ENCODE assay signal across 1 cellular context in genomic region chr19:17266975-17267788, GRCh38.
TF ChIP-seq lines count a peak whose summit lies in the region.

TSS of gene BABAM1 (plus strand) at chr19:17267443. CDS start at chr19:17268807, 1,364 bp downstream.

TF ChIP-seq in GM23338, 12 proteins besides CTCF, POLR2A, EP300 and RAD21 (continued from another document):
- TF ChIP-seq, protein P1, sequence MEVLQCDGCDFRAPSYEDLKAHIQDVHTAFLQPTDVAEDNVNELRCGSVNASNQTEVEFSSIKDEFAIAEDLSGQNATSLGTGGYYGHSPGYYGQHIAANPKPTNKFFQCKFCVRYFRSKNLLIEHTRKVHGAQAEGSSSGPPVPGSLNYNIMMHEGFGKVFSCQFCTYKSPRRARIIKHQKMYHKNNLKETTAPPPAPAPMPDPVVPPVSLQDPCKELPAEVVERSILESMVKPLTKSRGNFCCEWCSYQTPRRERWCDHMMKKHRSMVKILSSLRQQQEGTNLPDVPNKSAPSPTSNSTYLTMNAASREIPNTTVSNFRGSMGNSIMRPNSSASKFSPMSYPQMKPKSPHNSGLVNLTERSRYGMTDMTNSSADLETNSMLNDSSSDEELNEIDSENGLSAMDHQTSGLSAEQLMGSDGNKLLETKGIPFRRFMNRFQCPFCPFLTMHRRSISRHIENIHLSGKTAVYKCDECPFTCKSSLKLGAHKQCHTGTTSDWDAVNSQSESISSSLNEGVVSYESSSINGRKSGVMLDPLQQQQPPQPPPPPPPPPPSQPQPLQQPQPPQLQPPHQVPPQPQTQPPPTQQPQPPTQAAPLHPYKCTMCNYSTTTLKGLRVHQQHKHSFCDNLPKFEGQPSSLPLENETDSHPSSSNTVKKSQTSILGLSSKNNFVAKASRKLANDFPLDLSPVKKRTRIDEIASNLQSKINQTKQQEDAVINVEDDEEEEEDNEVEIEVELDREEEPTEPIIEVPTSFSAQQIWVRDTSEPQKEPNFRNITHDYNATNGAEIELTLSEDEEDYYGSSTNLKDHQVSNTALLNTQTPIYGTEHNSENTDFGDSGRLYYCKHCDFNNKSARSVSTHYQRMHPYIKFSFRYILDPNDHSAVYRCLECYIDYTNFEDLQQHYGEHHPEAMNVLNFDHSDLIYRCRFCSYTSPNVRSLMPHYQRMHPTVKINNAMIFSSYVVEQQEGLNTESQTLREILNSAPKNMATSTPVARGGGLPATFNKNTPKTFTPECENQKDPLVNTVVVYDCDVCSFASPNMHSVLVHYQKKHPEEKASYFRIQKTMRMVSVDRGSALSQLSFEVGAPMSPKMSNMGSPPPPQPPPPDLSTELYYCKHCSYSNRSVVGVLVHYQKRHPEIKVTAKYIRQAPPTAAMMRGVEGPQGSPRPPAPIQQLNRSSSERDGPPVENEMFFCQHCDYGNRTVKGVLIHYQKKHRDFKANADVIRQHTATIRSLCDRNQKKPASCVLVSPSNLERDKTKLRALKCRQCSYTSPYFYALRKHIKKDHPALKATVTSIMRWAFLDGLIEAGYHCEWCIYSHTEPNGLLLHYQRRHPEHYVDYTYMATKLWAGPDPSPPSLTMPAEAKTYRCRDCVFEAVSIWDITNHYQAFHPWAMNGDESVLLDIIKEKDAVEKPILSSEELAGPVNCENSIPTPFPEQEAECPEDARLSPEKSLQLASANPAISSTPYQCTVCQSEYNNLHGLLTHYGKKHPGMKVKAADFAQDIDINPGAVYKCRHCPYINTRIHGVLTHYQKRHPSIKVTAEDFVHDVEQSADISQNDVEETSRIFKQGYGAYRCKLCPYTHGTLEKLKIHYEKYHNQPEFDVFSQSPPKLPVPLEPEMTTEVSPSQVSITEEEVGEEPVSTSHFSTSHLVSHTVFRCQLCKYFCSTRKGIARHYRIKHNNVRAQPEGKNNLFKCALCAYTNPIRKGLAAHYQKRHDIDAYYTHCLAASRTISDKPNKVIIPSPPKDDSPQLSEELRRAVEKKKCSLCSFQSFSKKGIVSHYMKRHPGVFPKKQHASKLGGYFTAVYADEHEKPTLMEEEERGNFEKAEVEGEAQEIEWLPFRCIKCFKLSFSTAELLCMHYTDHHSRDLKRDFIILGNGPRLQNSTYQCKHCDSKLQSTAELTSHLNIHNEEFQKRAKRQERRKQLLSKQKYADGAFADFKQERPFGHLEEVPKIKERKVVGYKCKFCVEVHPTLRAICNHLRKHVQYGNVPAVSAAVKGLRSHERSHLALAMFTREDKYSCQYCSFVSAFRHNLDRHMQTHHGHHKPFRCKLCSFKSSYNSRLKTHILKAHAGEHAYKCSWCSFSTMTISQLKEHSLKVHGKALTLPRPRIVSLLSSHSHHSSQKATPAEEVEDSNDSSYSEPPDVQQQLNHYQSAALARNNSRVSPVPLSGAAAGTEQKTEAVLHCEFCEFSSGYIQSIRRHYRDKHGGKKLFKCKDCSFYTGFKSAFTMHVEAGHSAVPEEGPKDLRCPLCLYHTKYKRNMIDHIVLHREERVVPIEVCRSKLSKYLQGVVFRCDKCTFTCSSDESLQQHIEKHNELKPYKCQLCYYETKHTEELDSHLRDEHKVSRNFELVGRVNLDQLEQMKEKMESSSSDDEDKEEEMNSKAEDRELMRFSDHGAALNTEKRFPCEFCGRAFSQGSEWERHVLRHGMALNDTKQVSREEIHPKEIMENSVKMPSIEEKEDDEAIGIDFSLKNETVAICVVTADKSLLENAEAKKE (CRISPR knock-in tag; IDR thresholded peaks at IDR 0.05) = no peak
- no peak for TF ChIP-seq NANOG (IDR thresholded peaks at IDR 0.05; ENCODE audit: borderline replicate concordance)
- peak; percentile 78 for TF ChIP-seq POLR2AphosphoS5 (IDR thresholded peaks at IDR 0.05; ENCODE audit: low read depth)
- peak; percentile 93 for TF ChIP-seq ETS1 (IDR thresholded peaks at IDR 0.05)
